19 cellular contexts compared by ENCODE assay signal in the genomic region with DNA sequence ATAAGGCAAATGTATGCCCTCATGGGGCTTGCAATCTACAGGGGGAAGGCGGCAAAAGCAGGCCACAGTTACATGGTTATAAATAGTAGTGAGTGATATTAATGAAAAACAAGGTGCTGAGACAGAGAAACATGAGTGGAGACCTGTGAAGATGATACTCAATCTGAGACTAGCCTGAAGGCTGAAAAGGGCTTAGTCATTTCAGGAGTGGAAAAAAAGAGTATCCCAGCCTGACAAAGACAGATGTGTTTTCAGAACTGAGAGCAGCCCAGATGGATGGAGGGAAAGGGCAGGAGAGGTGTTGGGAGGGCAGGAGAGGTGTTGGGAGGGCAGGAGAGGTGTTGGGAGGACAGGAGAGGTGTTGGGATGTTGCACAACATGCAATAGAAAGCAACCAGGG.
A peak's percentile ranks its signal among the peaks of the same experiment; 100 is the strongest.
DNase-seq lines count a peak whose midpoint lies in the region; ATAC-seq and TF ChIP-seq lines count a peak whose summit lies in the region.
"Had no signal": no experiment of that assay in that cellular context is flagged by ENCODE, and none has a peak within 500 bp of the region (broad histone marks: within the 10 kb centered on the region; RNA-seq: fewer than 3 reads in every experiment).

No MANE protein-coding gene starts in this region.

- no peak overlapping the region for H2AFZ ChIP-seq in OCI-LY3 (ENCODE audit: low read depth, low read length)

- peak overlapping the region; percentile 35; the same call in 1 of the 2 replicates for H3K27ac ChIP-seq in OCI-LY3 (ENCODE audit: low read length)
- H3K27ac ChIP-seq: RWPE1 had no signal

- H4K20me1 ChIP-seq in OCI-LY3 (ENCODE audit: insufficient read depth, low read length) = no peaks in the 10 kb centered on the region

- no peaks in the 10 kb centered on the region for H3K27me3 ChIP-seq in OCI-LY3 (ENCODE audit: low read depth, low read length)

- H3K36me3 Mint-ChIP-seq in osteocyte (ENCODE audit: unreplicated experiment) = no peaks in the 10 kb centered on the region

- ATAC-seq in activated CD4-positive, CD25-positive, alpha-beta regulatory T cell treated with anti-CD3 and anti-CD28 coated beads, Interleukin-2, amount 50 U/mL, for 24 hours = peak; percentile 45 to 55
- ATAC-seq in GM21381 (IDR thresholded peaks at IDR 0.05; ENCODE audit: unreplicated experiment) (no peak), HG02970 (IDR thresholded peaks at IDR 0.05; ENCODE audit: low FRiP score, unreplicated experiment) (no peak)
- ATAC-seq: PC-3 had no signal

- POLR2A ChIA-PET in GM10248 (lab: Yijun Ruan, JAX) = no interaction called here

- H3K9me3 Mint-ChIP-seq in osteocyte (ENCODE audit: unreplicated experiment) = no peaks in the 10 kb centered on the region

- peaks cover 22% of the 10 kb centered on the region for H3K4me1 ChIP-seq in OCI-LY3 (ENCODE audit: low read length)

- peak overlapping the region; percentile 45 for H3K4me2 ChIP-seq in OCI-LY3 (ENCODE audit: low read length)

- CTCF ChIA-PET in GM10248 (lab: Yijun Ruan, JAX) = interaction anchor here (1.2 to 2.7 kb wide), 4 partner anchors 13 to 430 kb away, joined by 4 to 10 read pairs (median 5); no protein-coding TSS in a partner anchor

- H3K27ac Mint-ChIP-seq in osteocyte (ENCODE audit: unreplicated experiment) = no peak overlapping the region

- H3K27me3 Mint-ChIP-seq in osteocyte (ENCODE audit: unreplicated experiment) = no peaks in the 10 kb centered on the region
- H3K27me3 Mint-ChIP-seq: CD4-positive, alpha-beta memory T cell had no signal

- no peak overlapping the region for H3K4me3 Mint-ChIP-seq in osteocyte (ENCODE audit: unreplicated experiment)
- H3K4me3 Mint-ChIP-seq: CD4-positive, alpha-beta memory T cell had no signal

- H3K36me3 ChIP-seq in OCI-LY3 (replicated peaks; ENCODE audit: low read depth, low read length) = peaks cover 13% of the 10 kb centered on the region

- no peak overlapping the region for H3K9ac ChIP-seq in OCI-LY3 (ENCODE audit: low read length)

- peak overlapping the region; percentile 26; the same call in 1 of the 2 replicates for H3K4me3 ChIP-seq in OCI-LY3 (ENCODE audit: low read length)

- H3K9me3 ChIP-seq in OCI-LY3 (ENCODE audit: insufficient read depth, low read length) = no peaks in the 10 kb centered on the region

- no peak for DNase-seq in activated CD4-positive, CD25-positive, alpha-beta regulatory T cell treated with anti-CD3 and anti-CD28 coated beads, Interleukin-2, amount 50 U/mL, for 72 hours
- DNase-seq in GM10248 (ENCODE audit: extremely low spot score) = peak; percentile 16
- DNase-seq in foreskin melanocyte = peak; percentile 29
- no peak for DNase-seq in osteocyte (ENCODE audit: extremely low spot score, unreplicated experiment)
- DNase-seq: Calu3; CD4-positive, alpha-beta memory T cell; DMS79; HCEC 1CT; KBM-7; NCI-H1417 treated with DMSO at 0.1 percent for 48 hours; NCI-H2029 treated with DMSO at 0.1 percent for 48 hours; NCI-H510A; NCI-H774; PC-3 had no signal

- H3K79me2 ChIP-seq in OCI-LY3 (ENCODE audit: low read length) = no peaks in the 10 kb centered on the region

- no peak for TF ChIP-seq CTCF in GM10248 (IDR thresholded peaks at IDR 0.05; ENCODE audit: control extremely low read depth, extremely low read depth, low read depth, missing control alignments)
- no peak for TF ChIP-seq CTCF in OCI-LY3 (IDR thresholded peaks at IDR 0.05; ENCODE audit: low read depth, low read length)
- TF ChIP-seq CTCF in osteocyte (IDR thresholded peaks at IDR 0.05) = no peak

- no peaks in the 10 kb centered on the region for H3K4me1 Mint-ChIP-seq in osteocyte (ENCODE audit: unreplicated experiment)
- H3K4me1 Mint-ChIP-seq: CD4-positive, alpha-beta memory T cell had no signal

Comparison
In these comparisons a context has a peak if more than half of its experiments do, and no peak if none do; other contexts are left out.
1. ATAC-seq: peak in activated CD4-positive, CD25-positive, alpha-beta regulatory T cell treated with anti-CD3 and anti-CD28 coated beads, Interleukin-2, amount 50 U/mL, for 24 hours (2 of 2); none in GM21381 (single experiment) and HG02970 (single experiment).
2. DNase-seq: peak in GM10248 (single experiment) and foreskin melanocyte (single experiment); none in activated CD4-positive, CD25-positive, alpha-beta regulatory T cell treated with anti-CD3 and anti-CD28 coated beads, Interleukin-2, amount 50 U/mL, for 72 hours (single experiment) and osteocyte (single experiment).